In genomic region chr20:50345712-50346371, GRCh38 we compare ENCODE assay signal across 12 cellular contexts.
DNase-seq lines count a peak whose midpoint lies in the region; ATAC-seq and TF ChIP-seq lines count a peak whose summit lies in the region.
"Had no signal": no experiment of that assay in that cellular context is flagged by ENCODE, and none has a peak within 500 bp of the region (broad histone marks: within the 10 kb centered on the region; RNA-seq: fewer than 3 reads in every experiment).

No MANE protein-coding gene starts in this region.

- no peaks in the 10 kb centered on the region for H4K20me1 ChIP-seq in smooth muscle cell (ENCODE audit: low read depth)

- H3K79me2 ChIP-seq in smooth muscle cell (ENCODE audit: low read depth): no peaks in the 10 kb centered on the region

- H3K4me3 ChIP-seq in mucosa of rectum (ENCODE audit: low read length in 2 of 2) (no peak overlapping the region), tibial artery (peak overlapping the region; percentile 8 to 23), smooth muscle cell (no peak overlapping the region)
- H3K4me3 ChIP-seq: cardiac muscle cell had no signal

- no peak for DNase-seq in activated CD4-positive, alpha-beta T cell treated with anti-CD3 and anti-CD28 coated beads, Interleukin-2, amount 10 ng/mL, durations not matched to agents 7 days and 5 days
- no peak for DNase-seq in activated CD4-positive, alpha-beta T cell treated with anti-CD3 and anti-CD28 coated beads for 4 hours
- DNase-seq in tibial artery: no peak
- no peak for DNase-seq in NCI-H1694 (lab: John Stamatoyannopoulos, UW)
- no peak for DNase-seq in smooth muscle cell (lab: John Stamatoyannopoulos, UW; ENCODE audit: unreplicated experiment)
- DNase-seq: activated T-cell treated with anti-CD3 and anti-CD28 coated beads, Interleukin-2, amount 50 U/mL, for 24 hours; NCI-H146; trophoblast cell had no signal

- peak overlapping the region; percentile 65 for H3K27ac Mint-ChIP-seq in activated CD4-positive, alpha-beta T cell treated with anti-CD3 and anti-CD28 coated beads, Interleukin-2, amount 10 ng/mL, durations not matched to agents 7 days and 5 days
- H3K27ac Mint-ChIP-seq in dendritic cell treated with granulocyte-macrophage colony-stimulating factor and Interleukin-4, amounts not matched to agents 40 ng/mL and 50 ng/mL, for 4 days: peak overlapping the region; percentile 86
- H3K27ac Mint-ChIP-seq: activated T-cell treated with anti-CD3 and anti-CD28 coated beads, Interleukin-2, amount 50 U/mL, for 24 hours had no signal

- no peaks in the 10 kb centered on the region for H3K36me3 Mint-ChIP-seq in activated CD4-positive, alpha-beta T cell treated with anti-CD3 and anti-CD28 coated beads, Interleukin-2, amount 10 ng/mL, durations not matched to agents 7 days and 5 days (ENCODE audit: low read depth)
- H3K36me3 Mint-ChIP-seq in dendritic cell treated with granulocyte-macrophage colony-stimulating factor and Interleukin-4, amounts not matched to agents 40 ng/mL and 50 ng/mL, for 4 days (ENCODE audit: low read depth): no peaks in the 10 kb centered on the region

- no peak overlapping the region for H2AFZ ChIP-seq in smooth muscle cell (ENCODE audit: low read depth)

- H3K36me3 ChIP-seq in mucosa of rectum (ENCODE audit: control insufficient read depth in 2 of 2, insufficient read depth in 2 of 2, low read length in 2 of 2) (no peaks in the 10 kb centered on the region), tibial artery (no peaks in the 10 kb centered on the region), smooth muscle cell (ENCODE audit: low read depth) (no peaks in the 10 kb centered on the region)
- H3K36me3 ChIP-seq: cardiac muscle cell had no signal

- POLR2A ChIA-PET in activated CD4-positive, alpha-beta T cell treated with anti-CD3 and anti-CD28 coated beads, Interleukin-2, amount 10 ng/mL, durations not matched to agents 7 days and 5 days (lab: Charles Lee): no interaction called here

- H3K27ac ChIP-seq in mucosa of rectum (ENCODE audit: low read depth in 2 of 2, low read length in 2 of 2) (peak overlapping the region; percentile 60 to 65), tibial artery (peak overlapping the region; percentile 61 to 65), smooth muscle cell (ENCODE audit: low read depth) (no peak overlapping the region)
- H3K27ac ChIP-seq: cardiac muscle cell had no signal

- WGBS in smooth muscle cell (ENCODE audit: low lambda C conversion rate): 96% methylated on average over 6 of the region's 6 CpGs

- H3F3A ChIP-seq in smooth muscle cell (ENCODE audit: low read depth): no peaks in the 10 kb centered on the region

- H3K27me3 ChIP-seq in mucosa of rectum (ENCODE audit: control insufficient read depth in 2 of 2, insufficient read depth in 2 of 2, low read length in 2 of 2): no peaks in the 10 kb centered on the region
- no peaks in the 10 kb centered on the region for H3K27me3 ChIP-seq in tibial artery
- H3K27me3 ChIP-seq in smooth muscle cell (ENCODE audit: low read depth): no peaks in the 10 kb centered on the region
- H3K27me3 ChIP-seq: cardiac muscle cell had no signal

- H3K9ac ChIP-seq in mucosa of rectum (ENCODE audit: low read depth in 1 of 2, low read length in 2 of 2) (no peak overlapping the region), smooth muscle cell (ENCODE audit: low read depth) (no peak overlapping the region)

- intact Hi-C loops in dendritic cell treated with granulocyte-macrophage colony-stimulating factor and Interleukin-4, amounts not matched to agents 40 ng/mL and 50 ng/mL, for 4 days (cut with micrococcal nuclease): loop anchor here (2.0 to 10.0 kb wide), 3 partner anchors 39 to 155 kb away; partner anchors contain the start of gene CEBPB
- intact Hi-C loops in tibial artery (cut with DNase I; ENCODE audit: low total_unique reads): no loop called here

- CTCF ChIA-PET in activated CD4-positive, alpha-beta T cell treated with anti-CD3 and anti-CD28 coated beads, Interleukin-2, amount 10 ng/mL, durations not matched to agents 7 days and 5 days (lab: Charles Lee): interaction anchor here (1.7 kb wide), 1 partner anchor 18 kb away, joined by 7 read pairs; no protein-coding TSS in a partner anchor

- ATAC-seq in HG02884 (IDR thresholded peaks at IDR 0.05; ENCODE audit: unreplicated experiment): no peak

- no peaks in the 10 kb centered on the region for H3K9me3 Mint-ChIP-seq in activated CD4-positive, alpha-beta T cell treated with anti-CD3 and anti-CD28 coated beads, Interleukin-2, amount 10 ng/mL, durations not matched to agents 7 days and 5 days
- H3K9me3 Mint-ChIP-seq in dendritic cell treated with granulocyte-macrophage colony-stimulating factor and Interleukin-4, amounts not matched to agents 40 ng/mL and 50 ng/mL, for 4 days: no peaks in the 10 kb centered on the region
- H3K9me3 Mint-ChIP-seq: activated T-cell treated with anti-CD3 and anti-CD28 coated beads, Interleukin-2, amount 50 U/mL, for 24 hours had no signal

- peaks cover 70% of the 10 kb centered on the region for H3K4me1 Mint-ChIP-seq in activated CD4-positive, alpha-beta T cell treated with anti-CD3 and anti-CD28 coated beads, Interleukin-2, amount 10 ng/mL, durations not matched to agents 7 days and 5 days
- H3K4me1 Mint-ChIP-seq in dendritic cell treated with granulocyte-macrophage colony-stimulating factor and Interleukin-4, amounts not matched to agents 40 ng/mL and 50 ng/mL, for 4 days (ENCODE audit: low read depth): peaks cover 77% of the 10 kb centered on the region

- H3K9me3 ChIP-seq in mucosa of rectum (ENCODE audit: control insufficient read depth in 2 of 2, low read length in 2 of 2) (no peaks in the 10 kb centered on the region), tibial artery (no peaks in the 10 kb centered on the region), smooth muscle cell (replicated peaks; ENCODE audit: low read depth) (no peaks in the 10 kb centered on the region)

- no peaks in the 10 kb centered on the region for H3K27me3 Mint-ChIP-seq in activated CD4-positive, alpha-beta T cell treated with anti-CD3 and anti-CD28 coated beads, Interleukin-2, amount 10 ng/mL, durations not matched to agents 7 days and 5 days
- peaks cover 11% of the 10 kb centered on the region for H3K27me3 Mint-ChIP-seq in dendritic cell treated with granulocyte-macrophage colony-stimulating factor and Interleukin-4, amounts not matched to agents 40 ng/mL and 50 ng/mL, for 4 days
- H3K27me3 Mint-ChIP-seq: activated T-cell treated with anti-CD3 and anti-CD28 coated beads, Interleukin-2, amount 50 U/mL, for 24 hours had no signal

- H3K4me2 ChIP-seq in smooth muscle cell: no peak overlapping the region

- no peak overlapping the region for H3K4me3 Mint-ChIP-seq in activated CD4-positive, alpha-beta T cell treated with anti-CD3 and anti-CD28 coated beads, Interleukin-2, amount 10 ng/mL, durations not matched to agents 7 days and 5 days
- peak overlapping the region; percentile 10 for H3K4me3 Mint-ChIP-seq in dendritic cell treated with granulocyte-macrophage colony-stimulating factor and Interleukin-4, amounts not matched to agents 40 ng/mL and 50 ng/mL, for 4 days
- H3K4me3 Mint-ChIP-seq: activated T-cell treated with anti-CD3 and anti-CD28 coated beads, Interleukin-2, amount 50 U/mL, for 24 hours had no signal

- TF ChIP-seq CTCF in tibial artery (IDR thresholded peaks at IDR 0.05): no peak
- TF ChIP-seq CTCF in smooth muscle cell (IDR thresholded peaks at IDR 0.05; ENCODE audit: borderline replicate concordance, insufficient read depth, poor library complexity, severe bottlenecking): no peak

- H3K4me1 ChIP-seq in mucosa of rectum (ENCODE audit: control insufficient read depth in 2 of 2, insufficient read depth in 2 of 2, low read length in 2 of 2) (peaks cover 11 to 12% of the 10 kb centered on the region in 2 donors), tibial artery (peaks cover 0 to 41% (median 19%) of the 10 kb centered on the region in 4 donors), smooth muscle cell (ENCODE audit: low read depth) (no peaks in the 10 kb centered on the region)

Comparison
In these comparisons a context has a peak if more than half of its experiments do, and no peak if none do; other contexts are left out.
1. H3K4me3 ChIP-seq: peak in tibial artery (2 of 2); none in mucosa of rectum (0 of 2) and smooth muscle cell (single experiment).